In genomic region chr1:63557365-63557987, GRCh38 we compare ENCODE assay signal across 8 cellular contexts. TPM values are rescaled to one million over a fixed set of nuclear protein-coding genes. Genes with fewer than 3 reads are reported as not detected.
DNase-seq lines count a peak whose midpoint lies in the region; ATAC-seq, FAIRE-seq and TF ChIP-seq lines count a peak whose summit lies in the region.

No MANE protein-coding gene starts in this region.

- H3K9ac ChIP-seq in SU-DHL-6 (ENCODE audit: low read length): no peak overlapping the region

- H3K27ac ChIP-seq in SU-DHL-6 (ENCODE audit: low read depth, low read length) (no peak overlapping the region), testis (no peak overlapping the region)

- no peaks in the 10 kb centered on the region for H4K20me1 ChIP-seq in SU-DHL-6 (ENCODE audit: low read depth, low read length)

- TF ChIP-seq CTCF in SU-DHL-6 (IDR thresholded peaks at IDR 0.05; ENCODE audit: insufficient read depth, low read length, poor library complexity, severe bottlenecking) (peak; percentile 79), fibroblast of the aortic adventitia (IDR thresholded peaks at IDR 0.05; ENCODE audit: insufficient read depth, low read length) (peak; percentile 74), testis (IDR thresholded peaks at IDR 0.05) (peak in 2 of 3 experiments; percentile 10 to 26)

- peak overlapping the region; percentile 28 for H3K4me2 ChIP-seq in SU-DHL-6 (ENCODE audit: low read depth, low read length, poor library complexity, severe bottlenecking)

- H3F3A ChIP-seq in SU-DHL-6 (ENCODE audit: insufficient read depth): 0 out of 2 replicates have a peak, but pooled peaks cover 3% of the 10 kb centered on the region

- CTCF ChIA-PET in HEK293T (lab: Yijun Ruan, JAX): interaction anchor here (0.5 to 1.3 kb wide), 5 partner anchors 10 to 172 kb away, joined by 3 to 5 read pairs (median 3); no protein-coding TSS in a partner anchor

- peak overlapping the region; percentile 98 for H2AFZ ChIP-seq in SU-DHL-6 (ENCODE audit: low read depth, low read length, severe bottlenecking)

- TF ChIP-seq POLR2A in testis (IDR thresholded peaks at IDR 0.05) (no peak), GM12891 (IDR thresholded peaks at IDR 0.05; ENCODE audit: low read depth, low read length) (no peak)

- H3K36me3 ChIP-seq in SU-DHL-6 (ENCODE audit: low read length) (no peaks in the 10 kb centered on the region), testis (ENCODE audit: low read depth, missing control alignments) (no peaks in the 10 kb centered on the region)

- DNase-seq in DMS53 (lab: John Stamatoyannopoulos, UW): peak; percentile 67
- DNase-seq in HEK293T (ENCODE audit: extremely low spot score): peak; percentile 56
- DNase-seq in fibroblast of the aortic adventitia (ENCODE audit: low read depth): peak; percentile 72
- DNase-seq in testis: peak; percentile 19
- no peak for DNase-seq in NCI-H2171 treated with DMSO at 0.1 percent for 48 hours (lab: John Stamatoyannopoulos, UW)
- no peak for DNase-seq in GM12891 (ENCODE audit: insufficient read length, low spot score)

- H3K4me1 ChIP-seq in testis: no peaks in the 10 kb centered on the region

- no peaks in the 10 kb centered on the region for H3K9me2 ChIP-seq in SU-DHL-6 (replicated peaks; ENCODE audit: insufficient read depth, low read length)

- FAIRE-seq in GM12891 (lab: Jason Lieb, UNC): no peak

- 76% methylated on average over 6 of the region's 6 CpGs for WGBS in testis, 2 donors

- no peak for ATAC-seq in HG02870 (IDR thresholded peaks at IDR 0.05; ENCODE audit: unreplicated experiment)

- H3K9me3 ChIP-seq in SU-DHL-6 (ENCODE audit: insufficient read depth, low read length) (no peaks in the 10 kb centered on the region), testis (no peaks in the 10 kb centered on the region)

- intact Hi-C loops in testis (cut with DNase I; ENCODE audit: low total_unique reads): no loop called here

- H3K79me2 ChIP-seq in SU-DHL-6 (ENCODE audit: insufficient read depth, low read length): no peaks in the 10 kb centered on the region

- no peaks in the 10 kb centered on the region for H3K27me3 ChIP-seq in SU-DHL-6 (ENCODE audit: low read length)
- H3K27me3 ChIP-seq in testis: no peaks in the 10 kb centered on the region

- H3K4me3 ChIP-seq in SU-DHL-6 (ENCODE audit: insufficient read depth, low read length, poor library complexity, severe bottlenecking): no peak overlapping the region
- no peak overlapping the region for H3K4me3 ChIP-seq in fibroblast of the aortic adventitia (ENCODE audit: low read depth, low read length)
- H3K4me3 ChIP-seq in testis: no peak overlapping the region

- POLR2A ChIA-PET in HEK293T (lab: Yijun Ruan, JAX): no interaction called here

TF ChIP-seq in HEK293T, 16 proteins besides CTCF, POLR2A, EP300 and RAD21:
- no peak for TF ChIP-seq BHLHE40 (IDR thresholded peaks at IDR 0.05; ENCODE audit: borderline replicate concordance)
- no peak for TF ChIP-seq ZNF384 (IDR thresholded peaks at IDR 0.05)
- TF ChIP-seq TARDBP (IDR thresholded peaks at IDR 0.05): no peak
- no peak for TF ChIP-seq FOXA1 (IDR thresholded peaks at IDR 0.05)
- no peak for TF ChIP-seq ARNT (IDR thresholded peaks at IDR 0.05)
- no peak for TF ChIP-seq HDGF (IDR thresholded peaks at IDR 0.05; ENCODE audit: borderline replicate concordance)
- TF ChIP-seq L3MBTL2 (conservative IDR thresholded peaks at IDR 0.05): no peak
- TF ChIP-seq CTBP1 (IDR thresholded peaks at IDR 0.05; ENCODE audit: borderline replicate concordance): no peak
- no peak for TF ChIP-seq SP1 (IDR thresholded peaks at IDR 0.05)
- no peak for TF ChIP-seq FOXK2 (IDR thresholded peaks at IDR 0.05)
- TF ChIP-seq ELF4 (IDR thresholded peaks at IDR 0.05): no peak
- TF ChIP-seq FOXM1 (IDR thresholded peaks at IDR 0.05; ENCODE audit: borderline replicate concordance): no peak
- TF ChIP-seq SUZ12 (IDR thresholded peaks at IDR 0.05): no peak
- no peak for TF ChIP-seq LEF1 (IDR thresholded peaks at IDR 0.05; ENCODE audit: borderline replicate concordance)
- no peak for TF ChIP-seq NFRKB (IDR thresholded peaks at IDR 0.05)
- TF ChIP-seq PKNOX1 (IDR thresholded peaks at IDR 0.05): no peak

TF ChIP-seq in GM12891, 5 proteins besides CTCF, POLR2A, EP300 and RAD21:
- TF ChIP-seq POLR2AphosphoS5 (IDR thresholded peaks at IDR 0.05; ENCODE audit: low read depth, low read length) (no peak), PAX5 (IDR thresholded peaks at IDR 0.05; ENCODE audit: insufficient read depth, low read length, severe bottlenecking) (no peak), SPI1 (IDR thresholded peaks at IDR 0.05; ENCODE audit: low read depth, low read length) (no peak), POU2F2 (IDR thresholded peaks at IDR 0.05; ENCODE audit: low read depth, low read length) (no peak), TAF1 (IDR thresholded peaks at IDR 0.05; ENCODE audit: low read depth, low read length) (no peak)

RNA-seq across cellular contexts. Expression of gene EFCAB7, which starts 34.2 kb away (rescaled TPM):
- 12.1 and 15.7 TPM in 2 replicates for total RNA-seq in fibroblast of the aortic adventitia (ENCODE audit: low replicate concordance)
- 10 to 100 TPM; 15.2 to 15.6 TPM for total RNA-seq in testis
- 18.2 TPM for polyA plus RNA-seq in testis (ENCODE audit: insufficient read depth, low read depth, low replicate concordance)
- polyA plus RNA-seq in GM12891 (2012; ENCODE audit: low read depth, missing spikeins): 3.8 TPM

RNA-seq across cellular contexts. Expression of gene ITGB3BP, which starts 34.5 kb away (rescaled TPM):
- total RNA-seq in fibroblast of the aortic adventitia (ENCODE audit: low replicate concordance) (16.0 and 48.0 TPM in 2 replicates), testis (10 to 100 TPM; 21.7 to 32.9 TPM)
- polyA plus RNA-seq in testis (ENCODE audit: insufficient read depth, low read depth, low replicate concordance): 43.0 TPM
- polyA plus RNA-seq in GM12891 (2012; ENCODE audit: low read depth, missing spikeins): 56.7 TPM

RNA-seq across cellular contexts. Expression of gene PGM1, which starts 35.7 kb away (rescaled TPM):
- total RNA-seq in fibroblast of the aortic adventitia (ENCODE audit: low replicate concordance) (52.4 and 83.5 TPM in 2 replicates), testis (10 to 100 TPM; 23.2 to 27.7 TPM)
- 27.5 TPM for polyA plus RNA-seq in testis (ENCODE audit: insufficient read depth, low read depth, low replicate concordance)
- polyA plus RNA-seq in GM12891 (2012; ENCODE audit: low read depth, missing spikeins): 50.0 TPM

Comparison
In these comparisons a context has a peak if more than half of its experiments do, and no peak if none do; other contexts are left out.
1. DNase-seq: peak in DMS53 (single experiment), HEK293T (single experiment), fibroblast of the aortic adventitia (single experiment) and testis (single experiment); none in NCI-H2171 treated with DMSO at 0.1 percent for 48 hours (single experiment) and GM12891 (single experiment).
2. CTCF ChIP-seq: peak in every context shown above with its lines; median percentile 79 in SU-DHL-6; 74 in fibroblast of the aortic adventitia; 18 in testis.